ENCODE assay signal across 1 cellular context in the genomic region with DNA sequence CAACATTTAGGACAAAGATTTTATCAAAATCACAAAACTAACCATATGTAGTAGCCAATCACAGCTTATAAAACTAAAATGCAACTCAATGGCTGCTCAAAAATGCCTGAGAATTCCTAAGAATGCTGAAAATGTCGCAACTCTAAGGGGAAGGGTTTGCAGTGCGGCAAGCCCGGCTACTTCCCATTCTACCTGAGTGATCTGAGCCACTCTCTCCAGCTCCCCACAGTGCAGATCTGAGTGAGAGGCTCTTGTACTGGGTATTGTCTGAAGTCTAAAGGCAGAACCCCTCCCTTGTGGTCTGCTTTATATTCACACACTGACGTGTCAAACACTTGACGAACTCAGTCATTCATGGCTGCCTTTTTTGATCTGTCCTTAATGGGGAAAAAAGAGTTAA.
TF ChIP-seq lines count a peak whose summit lies in the region.

No MANE protein-coding gene starts in this region.

TF ChIP-seq in H1, 55 proteins besides CTCF, POLR2A, EP300 and RAD21:
- no peak for TF ChIP-seq SIRT6 (IDR thresholded peaks at IDR 0.05; ENCODE audit: low read length)
- peak; percentile 96 for TF ChIP-seq CEBPB (IDR thresholded peaks at IDR 0.05; ENCODE audit: low read depth, low read length)
- TF ChIP-seq TEAD4 (IDR thresholded peaks at IDR 0.05; ENCODE audit: low read depth, low read length) = peak; percentile 82
- TF ChIP-seq, protein P1, sequence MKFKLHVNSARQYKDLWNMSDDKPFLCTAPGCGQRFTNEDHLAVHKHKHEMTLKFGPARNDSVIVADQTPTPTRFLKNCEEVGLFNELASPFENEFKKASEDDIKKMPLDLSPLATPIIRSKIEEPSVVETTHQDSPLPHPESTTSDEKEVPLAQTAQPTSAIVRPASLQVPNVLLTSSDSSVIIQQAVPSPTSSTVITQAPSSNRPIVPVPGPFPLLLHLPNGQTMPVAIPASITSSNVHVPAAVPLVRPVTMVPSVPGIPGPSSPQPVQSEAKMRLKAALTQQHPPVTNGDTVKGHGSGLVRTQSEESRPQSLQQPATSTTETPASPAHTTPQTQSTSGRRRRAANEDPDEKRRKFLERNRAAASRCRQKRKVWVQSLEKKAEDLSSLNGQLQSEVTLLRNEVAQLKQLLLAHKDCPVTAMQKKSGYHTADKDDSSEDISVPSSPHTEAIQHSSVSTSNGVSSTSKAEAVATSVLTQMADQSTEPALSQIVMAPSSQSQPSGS (IDR thresholded peaks at IDR 0.05; ENCODE audit: low read length) = no peak
- TF ChIP-seq POLR2AphosphoS5 (IDR thresholded peaks at IDR 0.05; ENCODE audit: low read depth, low read length) = no peak
- no peak for TF ChIP-seq JUND (IDR thresholded peaks at IDR 0.05; ENCODE audit: low read length)
- no peak for TF ChIP-seq BACH1 (IDR thresholded peaks at IDR 0.05; ENCODE audit: low read length)
- TF ChIP-seq HDAC6 (IDR thresholded peaks at IDR 0.05; ENCODE audit: low read depth, low read length) = no peak
- no peak for TF ChIP-seq CREB1 (IDR thresholded peaks at IDR 0.05)
- TF ChIP-seq BRCA1 (IDR thresholded peaks at IDR 0.05; ENCODE audit: low read depth, low read length) = no peak
- no peak for TF ChIP-seq TAF1 (IDR thresholded peaks at IDR 0.05; ENCODE audit: low read depth, low read length)
- TF ChIP-seq NRF1 (IDR thresholded peaks at IDR 0.05; ENCODE audit: low read depth, low read length) = no peak
- no peak for TF ChIP-seq RBBP5 (IDR thresholded peaks at IDR 0.05; ENCODE audit: borderline replicate concordance, low read depth, low read length)
- TF ChIP-seq CBX8 (IDR thresholded peaks at IDR 0.05; ENCODE audit: borderline replicate concordance, low read depth, low read length) = no peak
- no peak for TF ChIP-seq TBP (IDR thresholded peaks at IDR 0.05; ENCODE audit: low read depth, low read length)
- TF ChIP-seq TAF7 (optimal IDR thresholded peaks at IDR 0.05; ENCODE audit: borderline replicate concordance, low read depth, low read length) = no peak
